ENCODE assay signal across 20 cellular contexts in the genomic region with DNA sequence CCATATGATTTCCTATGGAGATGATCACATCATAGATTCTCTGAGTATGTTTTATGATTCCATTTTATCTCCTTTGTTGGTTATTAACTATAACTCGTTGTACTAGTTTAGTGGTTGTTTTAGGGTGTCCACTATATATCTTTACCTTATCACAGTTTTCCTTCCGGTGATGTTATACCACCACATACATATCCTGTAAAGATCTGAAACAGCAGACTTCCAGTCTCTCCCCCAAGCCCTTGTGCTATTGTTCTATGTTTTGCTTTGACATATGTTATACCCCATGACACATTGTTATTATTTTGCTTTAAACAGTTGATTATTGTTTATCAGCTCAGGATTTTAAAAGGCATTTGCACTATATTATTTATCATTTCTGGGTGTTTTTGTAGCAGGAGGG. TPM values are rescaled to one million over a fixed set of nuclear protein-coding genes. Genes with fewer than 3 reads are reported as not detected.
"Had no signal": no experiment of that assay in that cellular context is flagged by ENCODE, and none has a peak within 500 bp of the region (broad histone marks: within the 10 kb centered on the region; RNA-seq: fewer than 3 reads in every experiment).

No MANE protein-coding gene starts in this region.

- H3K4me1 Mint-ChIP-seq: endodermal cell, neural crest cell had no signal

- DNase-seq: activated CD4-positive, alpha-beta T cell treated with anti-CD3 and anti-CD28 coated beads, Interleukin-2, amount 10 ng/mL, durations not matched to agents 24 days and 14 days; activated CD4-positive, CD25-positive, alpha-beta regulatory T cell; activated naive CD4-positive, alpha-beta T cell treated with anti-CD3 and anti-CD28 coated beads for 36 hours; caudate nucleus; endodermal cell; foreskin keratinocyte; glutamatergic neuron; hippocampal formation; mammary epithelial cell; naive B cell; stimulated activated naive CD8-positive, alpha-beta T cell treated with anti-CD3 and anti-CD28 coated beads, Interleukin-15, Interleukin-2, amounts not matched to agents 100 U/mL and 50 U/mL, for 24 hours had no signal

- H3K27ac Mint-ChIP-seq: activated CD4-positive, alpha-beta T cell treated with anti-CD3 and anti-CD28 coated beads, Interleukin-2, amount 10 ng/mL, durations not matched to agents 24 days and 14 days; activated naive CD4-positive, alpha-beta T cell treated with anti-CD3 and anti-CD28 coated beads for 36 hours; brain; endodermal cell; progenitor cell of endocrine pancreas; type B pancreatic cell had no signal

- H3K4me3 ChIP-seq: right atrium auricular region had no signal

- H3K9me3 ChIP-seq: right atrium auricular region had no signal

- H3K36me3 Mint-ChIP-seq: brain, naive B cell, type B pancreatic cell had no signal

- H3K27me3 Mint-ChIP-seq: activated CD4-positive, alpha-beta T cell treated with anti-CD3 and anti-CD28 coated beads, Interleukin-2, amount 10 ng/mL, durations not matched to agents 24 days and 14 days; naive B cell had no signal

- H3K9me3 Mint-ChIP-seq: activated CD4-positive, alpha-beta T cell treated with anti-CD3 and anti-CD28 coated beads, Interleukin-2, amount 10 ng/mL, durations not matched to agents 24 days and 14 days; activated naive CD4-positive, alpha-beta T cell treated with anti-CD3 and anti-CD28 coated beads for 36 hours; endodermal cell; naive B cell; neural crest cell; type B pancreatic cell had no signal

- FAIRE-seq: colon, keratinocyte, TTC549 had no signal

- ATAC-seq: foreskin keratinocyte; left lobe of liver; stimulated activated naive CD8-positive, alpha-beta T cell treated with anti-CD3 and anti-CD28 coated beads, Interleukin-15, Interleukin-2, amounts not matched to agents 100 U/mL and 50 U/mL, for 24 hours had no signal

- H3K27me3 ChIP-seq: foreskin keratinocyte, right atrium auricular region had no signal

- H3K27ac ChIP-seq: foreskin keratinocyte had no signal

- H3K4me3 Mint-ChIP-seq: activated CD4-positive, alpha-beta T cell treated with anti-CD3 and anti-CD28 coated beads, Interleukin-2, amount 10 ng/mL, durations not matched to agents 24 days and 14 days; activated naive CD4-positive, alpha-beta T cell treated with anti-CD3 and anti-CD28 coated beads for 36 hours; brain; endodermal cell; naive B cell; neural crest cell; type B pancreatic cell had no signal

- H3K36me3 ChIP-seq: right atrium auricular region had no signal

RNA-seq across cellular contexts. Expression of a gene that starts 7.3 kb away (rescaled TPM):
- total RNA-seq: neural crest cell had no signal
